25 cellular contexts compared by ENCODE assay signal in the genomic region with DNA sequence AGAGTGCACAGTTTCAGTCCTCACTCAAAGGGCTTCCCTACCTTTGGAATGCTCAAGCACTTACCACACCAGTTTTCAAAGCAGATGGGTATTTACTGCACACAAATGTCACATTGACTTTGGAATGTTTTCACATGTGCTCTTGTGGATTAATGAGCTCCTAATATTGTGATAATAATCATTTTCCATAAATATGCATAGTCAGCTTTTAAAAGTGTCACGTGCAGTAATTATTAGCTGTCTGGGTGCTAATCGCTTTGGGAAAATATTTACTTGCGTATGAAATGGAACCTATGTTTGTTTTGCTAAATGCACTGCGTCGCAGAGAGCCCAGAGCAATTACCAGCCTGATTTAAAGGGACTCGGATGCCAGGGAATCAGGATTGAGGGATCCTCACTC.
"Had no signal": no experiment of that assay in that cellular context is flagged by ENCODE, and none has a peak within 500 bp of the region (broad histone marks: within the 10 kb centered on the region; RNA-seq: fewer than 3 reads in every experiment).

No MANE protein-coding gene starts in this region.

- FAIRE-seq: astrocyte, endothelial cell of umbilical vein had no signal

- H3K4me3 Mint-ChIP-seq: activated CD8-positive, alpha-beta T cell treated with anti-CD3 and anti-CD28 coated beads for 36 hours; activated T-cell treated with anti-CD3 and anti-CD28 coated beads, Interleukin-2, amount 50 U/mL, for 4 hours; activated T-helper 17 cell treated with anti-CD3 and anti-CD28 coated beads, Interleukin-2, amount 50 U/mL, for 72 hours; natural killer cell; WTC11 had no signal

- DNase-seq: activated CD4-positive, alpha-beta T cell treated with anti-CD3 and anti-CD28 coated beads for 1 hour; activated CD4-positive, alpha-beta T cell treated with anti-CD3 and anti-CD28 coated beads, Interleukin-2, amount 50 U/mL, for 1 hour; activated CD8-positive, alpha-beta T cell treated with anti-CD3 and anti-CD28 coated beads for 36 hours; activated gamma-delta T cell treated with Interleukin-2 at 50 U/mL for 16 hours; activated naive CD4-positive, alpha-beta T cell treated with anti-CD3 and anti-CD28 coated beads, Interleukin-2, amount 50 U/mL, for 16 hours; activated T-cell treated with anti-CD3 and anti-CD28 coated beads, Interleukin-2, amount 50 U/mL, for 4 hours; amniotic stem cell; brain microvascular endothelial cell; islet precursor cell; left ventricle myocardium inferior; mesendoderm; natural killer cell; stimulated activated CD4-positive, alpha-beta T cell treated with anti-CD3 and anti-CD28 coated beads, Interleukin-15, amount 100 ng/mL, for 24 hours; stimulated activated naive CD4-positive, alpha-beta T cell; tibial artery; upper lobe of right lung had no signal

- H2AFZ ChIP-seq: hepatocyte had no signal

- ATAC-seq: activated CD8-positive, alpha-beta T cell treated with anti-CD3 and anti-CD28 coated beads for 36 hours; activated T-cell treated with anti-CD3 and anti-CD28 coated beads, Interleukin-2, amount 50 U/mL, for 4 hours; activated T-helper 17 cell treated with anti-CD3 and anti-CD28 coated beads, Interleukin-2, amount 50 U/mL, for 72 hours; gastroesophageal sphincter; natural killer cell; upper lobe of right lung; WTC11 had no signal

- H3K27me3 ChIP-seq: brain microvascular endothelial cell, hepatocyte, right atrium auricular region, upper lobe of right lung had no signal

- H3K4me1 ChIP-seq: gastroesophageal sphincter, left ventricle myocardium inferior, right atrium auricular region, suprapubic skin, tibial artery, upper lobe of right lung had no signal

- H3K36me3 ChIP-seq: brain microvascular endothelial cell, gastroesophageal sphincter, left ventricle myocardium inferior, right atrium auricular region, suprapubic skin, tibial artery, upper lobe of right lung had no signal

- H3K9me3 Mint-ChIP-seq: activated CD8-positive, alpha-beta T cell treated with anti-CD3 and anti-CD28 coated beads for 36 hours; activated T-cell treated with anti-CD3 and anti-CD28 coated beads, Interleukin-2, amount 50 U/mL, for 4 hours; activated T-helper 17 cell treated with anti-CD3 and anti-CD28 coated beads, Interleukin-2, amount 50 U/mL, for 72 hours; WTC11 had no signal

- H3K4me1 Mint-ChIP-seq: activated T-helper 17 cell treated with anti-CD3 and anti-CD28 coated beads, Interleukin-2, amount 50 U/mL, for 72 hours; natural killer cell; WTC11 had no signal

- H3K9me3 ChIP-seq: gastroesophageal sphincter, left ventricle myocardium inferior, right atrium auricular region, suprapubic skin, tibial artery, upper lobe of right lung had no signal

- H3K4me3 ChIP-seq: gastroesophageal sphincter, hepatocyte, left ventricle myocardium inferior, lung, right atrium auricular region, suprapubic skin, tibial artery, upper lobe of right lung had no signal

- H3K27ac ChIP-seq: brain microvascular endothelial cell, gastroesophageal sphincter, hepatocyte, left ventricle myocardium inferior, right atrium auricular region, suprapubic skin, tibial artery, upper lobe of right lung had no signal

- H3K27ac Mint-ChIP-seq: activated CD8-positive, alpha-beta T cell treated with anti-CD3 and anti-CD28 coated beads for 36 hours; activated T-helper 17 cell treated with anti-CD3 and anti-CD28 coated beads, Interleukin-2, amount 50 U/mL, for 72 hours; natural killer cell; WTC11 had no signal

- H3K36me3 Mint-ChIP-seq: natural killer cell, WTC11 had no signal

- H3K4me2 ChIP-seq: hepatocyte had no signal

- H3K79me2 ChIP-seq: hepatocyte had no signal
